Comparison of ENCODE assay signal across 17 cellular contexts in genomic region chr6:7529141-7529540, GRCh38.
"Had no signal": no experiment of that assay in that cellular context is flagged by ENCODE, and none has a peak within 500 bp of the region (broad histone marks: within the 10 kb centered on the region; RNA-seq: fewer than 3 reads in every experiment).

No MANE protein-coding gene starts in this region.

- H3K4me3 Mint-ChIP-seq: activated naive CD8-positive, alpha-beta T cell; brain; natural killer cell; stimulated activated naive CD8-positive, alpha-beta T cell treated with anti-CD3 and anti-CD28 coated beads, Interleukin-15, amount 100 ng/mL, for 72 hours had no signal

- H3K9me3 ChIP-seq: gastroesophageal sphincter, heart right ventricle, mucosa of descending colon, psoas muscle, right lobe of liver, upper lobe of right lung had no signal

- H3K4me3 ChIP-seq: gastroesophageal sphincter, heart right ventricle, mucosa of descending colon, psoas muscle, right lobe of liver, upper lobe of right lung had no signal

- H3K27me3 ChIP-seq: right lobe of liver had no signal

- H3K4me1 Mint-ChIP-seq: brain; natural killer cell; stimulated activated naive CD8-positive, alpha-beta T cell treated with anti-CD3 and anti-CD28 coated beads, Interleukin-15, amount 100 ng/mL, for 72 hours had no signal

- H3K27ac Mint-ChIP-seq: activated naive CD8-positive, alpha-beta T cell; brain; natural killer cell; stimulated activated naive CD8-positive, alpha-beta T cell treated with anti-CD3 and anti-CD28 coated beads, Interleukin-15, amount 100 ng/mL, for 72 hours had no signal

- H3K4me1 ChIP-seq: gastroesophageal sphincter, psoas muscle, right lobe of liver, upper lobe of right lung had no signal

- H3K9me3 Mint-ChIP-seq: brain; natural killer cell; stimulated activated naive CD8-positive, alpha-beta T cell treated with anti-CD3 and anti-CD28 coated beads, Interleukin-15, amount 100 ng/mL, for 72 hours had no signal

- H3K27ac ChIP-seq: gastroesophageal sphincter, heart right ventricle, psoas muscle, right lobe of liver, upper lobe of right lung had no signal

- H3K36me3 ChIP-seq: gastroesophageal sphincter, heart right ventricle, right lobe of liver, upper lobe of right lung had no signal

- H3K36me3 Mint-ChIP-seq: activated naive CD8-positive, alpha-beta T cell; brain; natural killer cell had no signal

- DNase-seq: activated CD4-positive, alpha-beta T cell treated with anti-CD3 and anti-CD28 coated beads, Interleukin-2, amount 50 U/mL, for 1 hour; activated CD8-positive, alpha-beta memory T cell treated with anti-CD3 and anti-CD28 coated beads for 24 hours; activated gamma-delta T cell treated with Interleukin-2 at 50 U/mL for 16 hours; effector CD8-positive, alpha-beta T cell; heart right ventricle; left colon; mucosa of descending colon; natural killer cell; occipital lobe; psoas muscle; right lobe of liver; stimulated activated CD4-positive, alpha-beta T cell treated with anti-CD3 and anti-CD28 coated beads, Interleukin-1b, Interleukin-23, amount 100 ng/mL, for 48 hours; stimulated activated naive CD8-positive, alpha-beta T cell treated with anti-CD3 and anti-CD28 coated beads, Interleukin-15, amount 100 ng/mL, for 72 hours; upper lobe of right lung had no signal
